Comparison of ENCODE assay signal across 11 cellular contexts in the genomic region with DNA sequence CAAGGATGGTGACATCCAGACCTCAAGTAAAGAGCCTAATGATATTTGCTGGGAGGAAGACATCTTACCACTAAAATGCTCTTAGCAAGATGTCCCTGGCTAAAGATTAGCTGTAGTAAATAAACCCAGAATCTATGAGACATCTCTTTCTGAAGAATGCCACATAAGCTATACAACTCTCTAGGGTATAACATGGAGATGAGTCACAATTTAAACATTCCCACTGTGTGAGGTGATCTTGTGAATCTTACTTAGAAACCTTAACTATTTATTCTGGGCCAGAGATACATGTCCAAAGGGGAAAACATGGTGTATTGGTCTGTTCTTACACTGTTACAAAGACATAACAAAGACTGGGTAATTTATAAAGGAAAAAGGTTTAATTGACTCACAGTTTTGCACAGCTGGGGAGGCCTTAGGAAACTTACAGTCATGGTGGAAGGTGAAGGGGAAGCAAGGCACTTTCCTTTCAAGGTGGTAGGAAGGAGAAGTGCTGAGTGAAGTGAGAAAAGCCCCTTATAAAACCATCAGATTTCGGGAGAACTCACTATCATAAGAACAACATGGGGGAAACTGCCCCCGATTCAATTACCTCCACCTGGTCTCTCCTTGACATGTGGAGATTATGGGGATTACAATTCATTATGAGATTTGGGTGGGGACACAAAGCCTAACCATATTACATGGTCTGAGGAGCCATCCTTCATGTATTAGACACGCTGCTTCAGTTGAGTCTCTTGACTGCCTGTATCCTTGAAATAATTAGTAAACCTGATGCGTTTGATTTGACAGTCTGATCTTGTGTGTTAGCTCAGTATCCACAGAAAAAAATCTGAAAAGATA. TPM values are rescaled to one million over a fixed set of nuclear protein-coding genes. Genes with fewer than 3 reads are reported as not detected.
DNase-seq lines count a peak whose midpoint lies in the region; ATAC-seq, FAIRE-seq and TF ChIP-seq lines count a peak whose summit lies in the region.
"Had no signal": no experiment of that assay in that cellular context is flagged by ENCODE, and none has a peak within 500 bp of the region (broad histone marks: within the 10 kb centered on the region; RNA-seq: fewer than 3 reads in every experiment).

No MANE protein-coding gene starts in this region.

- TF ChIP-seq CTCF in chondrocyte (IDR thresholded peaks at IDR 0.05) = peak; percentile 14
- TF ChIP-seq CTCF in neutrophil (IDR thresholded peaks at IDR 0.05) = no peak
- TF ChIP-seq CTCF in kidney (IDR thresholded peaks at IDR 0.05; ENCODE audit: borderline replicate concordance, extremely low read depth, insufficient read depth) = no peak
- TF ChIP-seq CTCF in transverse colon (IDR thresholded peaks at IDR 0.05) = no peak

- H3K27ac Mint-ChIP-seq in chondrocyte (ENCODE audit: unreplicated experiment) = peak overlapping the region; percentile 95

- H3K36me3 ChIP-seq in neutrophil = peaks cover 26% of the 10 kb centered on the region
- peaks cover 0 to 3% of the 10 kb centered on the region in 2 donors for H3K36me3 ChIP-seq in kidney (ENCODE audit: control insufficient read depth in 1 of 2, insufficient read depth in 2 of 2, low read length in 2 of 2)
- H3K36me3 ChIP-seq in transverse colon = peaks cover 0 to 23% (median 3%) of the 10 kb centered on the region in 4 donors

- FAIRE-seq in kidney (lab: Jason Lieb, UNC) = no peak

- H3K9me3 ChIP-seq in neutrophil (no peaks in the 10 kb centered on the region), kidney (ENCODE audit: control insufficient read depth in 1 of 2, low read length in 2 of 2) (no peaks in the 10 kb centered on the region), transverse colon (no peaks in the 10 kb centered on the region)

- peak; percentile 95 for DNase-seq in EH (ENCODE audit: low read depth)
- DNase-seq in NCI-H460 (ENCODE audit: extremely low read depth, low read depth) = peak; percentile 32
- no peak for DNase-seq in chondrocyte (ENCODE audit: low spot score)
- no peak for DNase-seq in HK-2 (ENCODE audit: unreplicated experiment)
- no peak for DNase-seq in kidney
- no peak for DNase-seq in transverse colon
- DNase-seq: foreskin melanocyte; naive thymus-derived CD8-positive, alpha-beta T cell; RPMI8226 had no signal

- TF ChIP-seq EP300 in transverse colon (IDR thresholded peaks at IDR 0.05; ENCODE audit: low read depth) = no peak

- ATAC-seq in GM21447 (IDR thresholded peaks at IDR 0.05; ENCODE audit: unreplicated experiment) = no peak
- ATAC-seq: naive thymus-derived CD8-positive, alpha-beta T cell had no signal

- peaks cover 3% of the 10 kb centered on the region for H3K9me3 Mint-ChIP-seq in chondrocyte (ENCODE audit: low read depth)
- H3K9me3 Mint-ChIP-seq: naive thymus-derived CD8-positive, alpha-beta T cell had no signal

- no peak for TF ChIP-seq POLR2A in transverse colon (IDR thresholded peaks at IDR 0.05)

- H3K27me3 ChIP-seq in neutrophil (no peaks in the 10 kb centered on the region), transverse colon (no peaks in the 10 kb centered on the region)

- in situ Hi-C loops in transverse colon (cut with MboI; ENCODE audit: low pct_ligation_motif_present in 1 of 4, low pct_unique_long_range_greater_than_20kb in 1 of 4, low sequenced_read_pairs in 3 of 4) = no loop called here

- H3K9ac ChIP-seq in kidney (ENCODE audit: low read length in 2 of 2) = no peak overlapping the region

- H3K4me1 Mint-ChIP-seq in chondrocyte (ENCODE audit: low read depth) = peaks cover 50% of the 10 kb centered on the region

- no peaks in the 10 kb centered on the region for H3K27me3 Mint-ChIP-seq in chondrocyte (ENCODE audit: low read depth)
- H3K27me3 Mint-ChIP-seq: naive thymus-derived CD8-positive, alpha-beta T cell had no signal

- H3K27ac ChIP-seq in neutrophil (peak overlapping the region; percentile 24), kidney (ENCODE audit: low read depth in 2 of 2, low read length in 2 of 2) (no peak overlapping the region), transverse colon (no peak overlapping the region)

- no peak overlapping the region for H3K4me3 Mint-ChIP-seq in chondrocyte (ENCODE audit: unreplicated experiment)
- H3K4me3 Mint-ChIP-seq: naive thymus-derived CD8-positive, alpha-beta T cell had no signal

- intact Hi-C loops in kidney (cut with DNase I) = no loop called here
- intact Hi-C loops in transverse colon (cut with DNase I; ENCODE audit: low total_unique reads) = no loop called here

- no peak overlapping the region for H3K4me3 ChIP-seq in neutrophil (ENCODE audit: low read depth in 1 of 2, low read length in 1 of 2)
- no peak overlapping the region for H3K4me3 ChIP-seq in kidney (ENCODE audit: low read length in 2 of 2)
- no peak overlapping the region for H3K4me3 ChIP-seq in transverse colon

- WGBS in transverse colon (ENCODE audit: low coverage in 1 of 2), 2 donors = 92 to 96% methylated on average over 4 of the region's 4 CpGs

- H3K4me1 ChIP-seq in neutrophil (ENCODE audit: control insufficient read depth in 1 of 2, insufficient read depth in 1 of 2, low read depth in 1 of 2, low read length in 1 of 2) (peaks cover 12 to 13% of the 10 kb centered on the region in 2 experiments), kidney (ENCODE audit: control insufficient read depth in 1 of 2, insufficient read depth in 1 of 2, low read depth in 1 of 2, low read length in 2 of 2) (no peaks in the 10 kb centered on the region), transverse colon (peaks cover 0 to 10% (median 0%) of the 10 kb centered on the region in 4 donors)

- H3K36me3 Mint-ChIP-seq in chondrocyte (ENCODE audit: low read depth) = peaks cover 13% of the 10 kb centered on the region

RNA-seq across cellular contexts. Expression of gene KRCC1, which starts 17.1 kb away (rescaled TPM):
- 15.2 and 15.4 TPM in 2 replicates for total RNA-seq in NCI-H460 (2014; rRNA removed; shearing (Covaris generic))
- polyA plus RNA-seq in NCI-H460 (2014; cell fraction: nucleus; rRNA removed) = 7.6 and 9.4 TPM in 2 replicates
- total RNA-seq in chondrocyte = 22.8 to 29.3 TPM (median 25.3 TPM) in 3 replicates
- 23.6 TPM for total RNA-seq in kidney
- 26.3 TPM for polyA plus RNA-seq in kidney (ENCODE audit: insufficient read depth, low read depth, low replicate concordance)
- total RNA-seq in transverse colon = 10 to 100 TPM; 12.3 to 40.6 (median 27.6) TPM

RNA-seq across cellular contexts. Expression of gene RNU2-63P, which starts 22.1 kb away (rescaled TPM):
- 39.5 and 63.7 TPM in 2 replicates for total RNA-seq in NCI-H460 (2014; rRNA removed; shearing (Covaris generic))
- polyA plus RNA-seq in NCI-H460 (2014; cell fraction: nucleus; rRNA removed) = not detected in 2 replicates
- total RNA-seq in chondrocyte (2.7 TPM in 1 of 3 replicates, not detected in the others), kidney (2.4 TPM), transverse colon (not detected)
- not detected for polyA plus RNA-seq in kidney (ENCODE audit: insufficient read depth, low read depth, low replicate concordance)

RNA-seq across cellular contexts. Expression of gene SMYD1, which starts 29.1 kb away (rescaled TPM):
- not detected in 2 replicates for total RNA-seq in NCI-H460 (2014; rRNA removed; shearing (Covaris generic))
- polyA plus RNA-seq in NCI-H460 (2014; cell fraction: nucleus; rRNA removed) = not detected in 2 replicates
- total RNA-seq in chondrocyte (not detected in 3 replicates), kidney (not detected), transverse colon (10 to 100 TPM in 1 of 4 donors, 1 to 10 TPM in 3; 1.6 to 48.6 (median 3.2) TPM)
- not detected for polyA plus RNA-seq in kidney (ENCODE audit: insufficient read depth, low read depth, low replicate concordance)
- total RNA-seq: naive thymus-derived CD8-positive, alpha-beta T cell had no signal
- polyA plus RNA-seq: naive thymus-derived CD8-positive, alpha-beta T cell had no signal

Comparison
In these comparisons a context has a peak if more than half of its experiments do, and no peak if none do; other contexts are left out.
1. DNase-seq: peak in EH (single experiment) and NCI-H460 (single experiment); none in chondrocyte (single experiment), HK-2 (single experiment), kidney (single experiment) and transverse colon (single experiment).
2. RNA of gene RNU2-63P, which starts 22.1 kb away (total RNA-seq): 39.5 to 63.7 TPM in NCI-H460; 2.7 TPM in chondrocyte, 2.4 TPM in kidney (single experiment) and not detected in transverse colon; every median in the first group is over 10 times any median in the second.